8 cellular contexts compared by ENCODE assay signal in genomic region chr7:114086906-114087651, GRCh38.
DNase-seq lines count a peak whose midpoint lies in the region; TF ChIP-seq lines count a peak whose summit lies in the region.

No MANE protein-coding gene starts in this region.

- H3K79me2 ChIP-seq in osteoblast (ENCODE audit: insufficient read depth, low read length): no peaks in the 10 kb centered on the region

- TF ChIP-seq POLR2A in Peyer's patch (IDR thresholded peaks at IDR 0.05): no peak

- no peaks in the 10 kb centered on the region for H4K20me1 ChIP-seq in osteoblast (ENCODE audit: insufficient read depth, low read length)

- peak overlapping the region; percentile 89 for H3K4me2 ChIP-seq in osteoblast (ENCODE audit: insufficient read depth, low read length)

- H3K27me3 ChIP-seq in Peyer's patch (no peaks in the 10 kb centered on the region), osteoblast (ENCODE audit: insufficient read depth, low read length) (peaks cover 68% of the 10 kb centered on the region)

- H3K27ac ChIP-seq in 22Rv1: peak overlapping the region; percentile 90
- peak overlapping the region; percentile 68 to 98 (median 91) for H3K27ac ChIP-seq in Peyer's patch
- H3K27ac ChIP-seq in osteoblast (ENCODE audit: low read depth, low read length): no peak overlapping the region

- H3K9me3 ChIP-seq in Peyer's patch: no peaks in the 10 kb centered on the region
- no peaks in the 10 kb centered on the region for H3K9me3 ChIP-seq in osteoblast (ENCODE audit: low read depth, low read length)

- peak in 2 of 3 donors; percentile 54 to 68 for DNase-seq in Peyer's patch
- peak; percentile 62 for DNase-seq in fibroblast of gingiva (ENCODE audit: low read depth)
- DNase-seq in osteoblast (ENCODE audit: insufficient read length, low spot score, missing footprints): peak; percentile 86
- DNase-seq in NOMO-1 (lab: John Stamatoyannopoulos, UW; ENCODE audit: unreplicated experiment in 2 of 2): no peak
- DNase-seq in hepatic stellate cell (ENCODE audit: low spot score): no peak
- no peak for DNase-seq in amniotic stem cell (lab: John Stamatoyannopoulos, UW)

- H2AFZ ChIP-seq in osteoblast (ENCODE audit: low read length): peak overlapping the region; percentile 80

- H3K4me3 ChIP-seq in GM08714 (ENCODE audit: low read length) (peak overlapping the region; percentile 61), Peyer's patch (peak overlapping the region; percentile 51 to 91 (median 75)), osteoblast (ENCODE audit: insufficient read depth, low read length) (peak overlapping the region; percentile 73)

- H3K36me3 ChIP-seq in Peyer's patch (no peaks in the 10 kb centered on the region), osteoblast (ENCODE audit: insufficient read depth, low read length) (no peaks in the 10 kb centered on the region)

- TF ChIP-seq CTCF in 22Rv1 (IDR thresholded peaks at IDR 0.05): no peak
- TF ChIP-seq CTCF in Peyer's patch (IDR thresholded peaks at IDR 0.05): no peak
- no peak for TF ChIP-seq CTCF in osteoblast (IDR thresholded peaks at IDR 0.05; ENCODE audit: extremely low read depth, low read depth, low read length)

- peaks cover 0 to 13% (median 5%) of the 10 kb centered on the region in 4 donors for H3K4me1 ChIP-seq in Peyer's patch
- peaks cover 15% of the 10 kb centered on the region for H3K4me1 ChIP-seq in osteoblast (ENCODE audit: insufficient read depth, low read length)

Comparison
In these comparisons a context has a peak if more than half of its experiments do, and no peak if none do; other contexts are left out.
1. DNase-seq: peak in Peyer's patch (2 of 3), fibroblast of gingiva (single experiment) and osteoblast (single experiment); none in NOMO-1 (0 of 2), hepatic stellate cell (single experiment) and amniotic stem cell (single experiment).
2. Peak in every context shown above with its lines, with median percentiles within 50 percentile points of each other: H3K4me3 ChIP-seq.